ENCODE assay signal across 15 cellular contexts in genomic region chr9:97575673-97576048, GRCh38. TPM values are rescaled to one million over a fixed set of nuclear protein-coding genes. Genes with fewer than 3 reads are reported as not detected.
DNase-seq lines count a peak whose midpoint lies in the region; ATAC-seq and TF ChIP-seq lines count a peak whose summit lies in the region.
"Had no signal": no experiment of that assay in that cellular context is flagged by ENCODE, and none has a peak within 500 bp of the region (broad histone marks: within the 10 kb centered on the region; RNA-seq: fewer than 3 reads in every experiment).

No MANE protein-coding gene starts in this region.

- DNase-seq in breast epithelium (ENCODE audit: low spot score in 2 of 2) (no peak), mammary epithelial cell (no peak), lower lobe of right lung (no peak), upper lobe of right lung (peak; percentile 10), OCI-M1 (lab: John Stamatoyannopoulos, UW) (no peak)
- peak; percentile 21 for DNase-seq in activated CD8-positive, alpha-beta memory T cell treated with anti-CD3 and anti-CD28 coated beads, Interleukin-2, amount 10 ng/mL, durations not matched to agents 7 days and 5 days
- DNase-seq: Calu3, NCI-H1105 treated with DMSO at 0.1 percent for 48 hours, NCI-H82, substantia nigra had no signal

- ATAC-seq in activated CD8-positive, alpha-beta memory T cell treated with anti-CD3 and anti-CD28 coated beads, Interleukin-2, amount 10 ng/mL, durations not matched to agents 7 days and 5 days: no peak
- ATAC-seq in lower lobe of right lung (no peak), upper lobe of right lung (no peak), HG03354 (IDR thresholded peaks at IDR 0.05; ENCODE audit: poor library complexity, severe bottlenecking, unreplicated experiment) (no peak), HG02970 (IDR thresholded peaks at IDR 0.05; ENCODE audit: low FRiP score, unreplicated experiment) (no peak)

- TF ChIP-seq CTCF in breast epithelium (IDR thresholded peaks at IDR 0.05): no peak
- no peak for TF ChIP-seq CTCF in mammary epithelial cell (conservative IDR thresholded peaks at IDR 0.05 in 1 of 2, IDR thresholded peaks at IDR 0.05 in 1 of 2; ENCODE audit: extremely low read depth in 1 of 2, insufficient read depth in 1 of 2, low read depth in 1 of 2, low read length in 2 of 2)
- no peak for TF ChIP-seq CTCF in lower lobe of right lung (IDR thresholded peaks at IDR 0.05)
- no peak for TF ChIP-seq CTCF in upper lobe of right lung (IDR thresholded peaks at IDR 0.05)

- H3K9ac ChIP-seq in mammary epithelial cell (ENCODE audit: insufficient read depth, low read length): no peak overlapping the region
- H3K9ac ChIP-seq: neural progenitor cell had no signal

- no peaks in the 10 kb centered on the region for H3K79me2 ChIP-seq in mammary epithelial cell (ENCODE audit: insufficient read depth, low read length)

- H3K4me1 ChIP-seq in breast epithelium: no peaks in the 10 kb centered on the region
- no peaks in the 10 kb centered on the region for H3K4me1 ChIP-seq in mammary epithelial cell (ENCODE audit: insufficient read depth, low read length)
- H3K4me1 ChIP-seq in lower lobe of right lung: no peaks in the 10 kb centered on the region
- H3K4me1 ChIP-seq in upper lobe of right lung: no peaks in the 10 kb centered on the region
- H3K4me1 ChIP-seq: neural progenitor cell had no signal

- H3K9me3 ChIP-seq in breast epithelium (no peaks in the 10 kb centered on the region), mammary epithelial cell (replicated peaks; ENCODE audit: insufficient read depth, low read length) (no peaks in the 10 kb centered on the region), lower lobe of right lung (no peaks in the 10 kb centered on the region), upper lobe of right lung (no peaks in the 10 kb centered on the region)
- H3K9me3 ChIP-seq: ascending aorta had no signal

- peak overlapping the region; percentile 79 for H3K4me3 Mint-ChIP-seq in activated CD8-positive, alpha-beta memory T cell treated with anti-CD3 and anti-CD28 coated beads, Interleukin-2, amount 10 ng/mL, durations not matched to agents 7 days and 5 days
- H3K4me3 Mint-ChIP-seq: neural progenitor cell had no signal

- TF ChIP-seq POLR2A in breast epithelium (IDR thresholded peaks at IDR 0.05): no peak

- H3K27ac ChIP-seq in breast epithelium (no peak overlapping the region), mammary epithelial cell (ENCODE audit: insufficient read depth, low read depth, low read length) (no peak overlapping the region), lower lobe of right lung (no peak overlapping the region), upper lobe of right lung (no peak overlapping the region)
- H3K27ac ChIP-seq: ascending aorta, epithelial cell of prostate, neural progenitor cell had no signal

- H3K4me1 Mint-ChIP-seq in activated CD8-positive, alpha-beta memory T cell treated with anti-CD3 and anti-CD28 coated beads, Interleukin-2, amount 10 ng/mL, durations not matched to agents 7 days and 5 days: peaks cover 15% of the 10 kb centered on the region
- H3K4me1 Mint-ChIP-seq: neural progenitor cell had no signal

- no peaks in the 10 kb centered on the region for H3K27me3 ChIP-seq in breast epithelium
- no peaks in the 10 kb centered on the region for H3K27me3 ChIP-seq in mammary epithelial cell (ENCODE audit: insufficient read depth, low read length)
- H3K27me3 ChIP-seq in lower lobe of right lung (ENCODE audit: low read depth): no peaks in the 10 kb centered on the region
- no peaks in the 10 kb centered on the region for H3K27me3 ChIP-seq in upper lobe of right lung
- H3K27me3 ChIP-seq: ascending aorta, neural progenitor cell had no signal

- BruUV-seq in mammary epithelial cell (replicated peaks; lab: Mats Ljungman, UMichigan): no TSS peak

- H3K9me3 Mint-ChIP-seq in activated CD8-positive, alpha-beta memory T cell treated with anti-CD3 and anti-CD28 coated beads, Interleukin-2, amount 10 ng/mL, durations not matched to agents 7 days and 5 days (ENCODE audit: low read depth): no peaks in the 10 kb centered on the region

- dilution Hi-C loops in mammary epithelial cell (cut with HindIII; ENCODE audit: low sequenced_read_pairs): no loop called here

- no peak overlapping the region for H2AFZ ChIP-seq in mammary epithelial cell (ENCODE audit: low read depth, low read length)
- H2AFZ ChIP-seq: neural progenitor cell had no signal

- in situ Hi-C loops in mammary epithelial cell (cut with MboI; ENCODE audit: low sequenced_read_pairs in 2 of 2): no loop called here

- H3K4me2 ChIP-seq in mammary epithelial cell (ENCODE audit: insufficient read depth, low read depth, low read length): no peak overlapping the region
- H3K4me2 ChIP-seq: neural progenitor cell had no signal

- CTCF ChIA-PET in mammary epithelial cell (lab: Charles Lee; ENCODE audit: low non-redundant PET): no interaction called here
- CTCF ChIA-PET in activated CD8-positive, alpha-beta memory T cell treated with anti-CD3 and anti-CD28 coated beads, Interleukin-2, amount 10 ng/mL, durations not matched to agents 7 days and 5 days (lab: Charles Lee): interaction anchor here (1.2 kb wide), 1 partner anchor 17 kb away, joined by 3 read pairs; no protein-coding TSS in a partner anchor

- H4K20me1 ChIP-seq in mammary epithelial cell (ENCODE audit: insufficient read depth, low read length): no peaks in the 10 kb centered on the region

- H3K4me3 ChIP-seq in breast epithelium (peak overlapping the region in 2 of 3 donors; percentile 19 to 20), mammary epithelial cell (replicated peaks in 1 of 3; ENCODE audit: insufficient read depth in 1 of 3, low read depth in 2 of 3, low read length in 3 of 3) (no peak overlapping the region), lower lobe of right lung (peak overlapping the region; percentile 39), upper lobe of right lung (peak overlapping the region; percentile 23)
- H3K4me3 ChIP-seq: neural progenitor cell had no signal

- 84% methylated on average over 9 of the region's 9 CpGs for WGBS in mammary epithelial cell (ENCODE audit: low coverage, missing lambda C conversion rate)

- peaks cover 12% of the 10 kb centered on the region for H3K27me3 Mint-ChIP-seq in activated CD8-positive, alpha-beta memory T cell treated with anti-CD3 and anti-CD28 coated beads, Interleukin-2, amount 10 ng/mL, durations not matched to agents 7 days and 5 days

- no peak overlapping the region for H3K27ac Mint-ChIP-seq in activated CD8-positive, alpha-beta memory T cell treated with anti-CD3 and anti-CD28 coated beads, Interleukin-2, amount 10 ng/mL, durations not matched to agents 7 days and 5 days
- H3K27ac Mint-ChIP-seq: neural progenitor cell had no signal

- intact Hi-C loops in breast epithelium (cut with DNase I; ENCODE audit: low total_unique reads) (no loop called here), mammary epithelial cell (cut with micrococcal nuclease) (no loop called here), lower lobe of right lung (cut with DNase I) (no loop called here), upper lobe of right lung (cut with DNase I) (no loop called here)

- no peaks in the 10 kb centered on the region for H3K36me3 Mint-ChIP-seq in activated CD8-positive, alpha-beta memory T cell treated with anti-CD3 and anti-CD28 coated beads, Interleukin-2, amount 10 ng/mL, durations not matched to agents 7 days and 5 days
- H3K36me3 Mint-ChIP-seq: neural progenitor cell had no signal

- H3K36me3 ChIP-seq in breast epithelium (no peaks in the 10 kb centered on the region), mammary epithelial cell (ENCODE audit: insufficient read depth, low read length) (no peaks in the 10 kb centered on the region), lower lobe of right lung (no peaks in the 10 kb centered on the region), upper lobe of right lung (no peaks in the 10 kb centered on the region)
- H3K36me3 ChIP-seq: neural progenitor cell had no signal

RNA-seq across cellular contexts. Expression of gene TSTD2, which starts 57.5 kb away (rescaled TPM):
- 10 to 100 TPM; 21.8 to 25.9 (median 24.4) TPM for total RNA-seq in breast epithelium
- total RNA-seq in mammary epithelial cell: 10 to 100 TPM; 16.5 to 18.0 TPM
- 9.9 TPM for polyA plus RNA-seq in mammary epithelial cell
- polyA minus RNA-seq in mammary epithelial cell: 16.9 TPM
- total RNA-seq in activated CD8-positive, alpha-beta memory T cell treated with anti-CD3 and anti-CD28 coated beads, Interleukin-2, amount 10 ng/mL, durations not matched to agents 7 days and 5 days: 10 to 100 TPM; 12.6 to 15.0 TPM
- total RNA-seq in lower lobe of right lung: 18.6 TPM
- 20.0 TPM for total RNA-seq in upper lobe of right lung

RNA-seq across cellular contexts. Expression of gene NCBP1, which starts 58.0 kb away (rescaled TPM):
- total RNA-seq in breast epithelium (10 to 100 TPM; 25.0 to 33.2 (median 30.2) TPM), mammary epithelial cell (10 to 100 TPM; 26.3 to 36.3 TPM), lower lobe of right lung (22.8 TPM), upper lobe of right lung (25.4 TPM)
- 19.6 TPM for polyA plus RNA-seq in mammary epithelial cell
- polyA minus RNA-seq in mammary epithelial cell: 32.4 TPM
- total RNA-seq in activated CD8-positive, alpha-beta memory T cell treated with anti-CD3 and anti-CD28 coated beads, Interleukin-2, amount 10 ng/mL, durations not matched to agents 7 days and 5 days: 10 to 100 TPM; 41.8 to 42.8 TPM

Comparison
In these comparisons a context has a peak if more than half of its experiments do, and no peak if none do; other contexts are left out.
1. H3K4me3 ChIP-seq: peak in breast epithelium (2 of 3), lower lobe of right lung (single experiment) and upper lobe of right lung (single experiment); none in mammary epithelial cell (0 of 3).
2. DNase-seq: peak in activated CD8-positive, alpha-beta memory T cell treated with anti-CD3 and anti-CD28 coated beads, Interleukin-2, amount 10 ng/mL, durations not matched to agents 7 days and 5 days (single experiment) and upper lobe of right lung (single experiment); none in breast epithelium (0 of 2), mammary epithelial cell (single experiment), lower lobe of right lung (single experiment) and OCI-M1 (single experiment).